20 cellular contexts compared by ENCODE assay signal in the genomic region with DNA sequence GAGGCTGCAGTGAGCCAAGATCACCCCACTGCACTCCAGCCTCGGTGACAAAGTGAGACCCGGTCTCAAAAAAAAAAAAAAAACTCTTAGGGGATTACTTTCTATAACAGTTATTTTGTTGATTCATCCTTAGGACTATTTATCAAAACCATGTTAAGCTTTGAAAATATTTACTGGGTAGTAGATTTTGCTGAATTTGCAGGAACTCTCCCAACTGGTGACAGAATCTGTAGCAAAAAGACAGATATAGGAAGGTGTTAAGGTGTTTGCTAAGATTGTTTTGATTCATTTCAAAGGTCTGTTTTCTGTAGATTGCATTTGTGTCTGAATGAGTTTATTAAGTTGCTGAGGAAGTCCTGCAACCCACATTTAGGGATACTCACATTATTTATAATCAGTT.
DNase-seq lines count a peak whose midpoint lies in the region; ATAC-seq and TF ChIP-seq lines count a peak whose summit lies in the region.
"Had no signal": no experiment of that assay in that cellular context is flagged by ENCODE, and none has a peak within 500 bp of the region (broad histone marks: within the 10 kb centered on the region; RNA-seq: fewer than 3 reads in every experiment).

No MANE protein-coding gene starts in this region.

- H3K27me3 Mint-ChIP-seq in MCF 10A (ENCODE audit: insufficient read depth, unreplicated experiment): no peaks in the 10 kb centered on the region
- H3K27me3 Mint-ChIP-seq in HFFc6 (ENCODE audit: insufficient read depth): no peaks in the 10 kb centered on the region
- H3K27me3 Mint-ChIP-seq in natural killer cell (ENCODE audit: low read depth in 2 of 2): no peaks in the 10 kb centered on the region
- H3K27me3 Mint-ChIP-seq: CD8-positive, alpha-beta memory T cell had no signal

- no peak overlapping the region for H2AFZ ChIP-seq in smooth muscle cell (ENCODE audit: low read depth)

- CTCF ChIA-PET in MCF 10A (lab: Yijun Ruan, JAX): interaction anchor here (0.8 kb wide), 1 partner anchor 241 kb away, joined by 6 read pairs; no protein-coding TSS in a partner anchor

- H3K36me3 Mint-ChIP-seq in MCF 10A (ENCODE audit: insufficient read depth, unreplicated experiment) (peaks cover 5% of the 10 kb centered on the region), HFFc6 (ENCODE audit: low read depth) (peaks cover 25% of the 10 kb centered on the region), natural killer cell (no peaks in the 10 kb centered on the region)

- POLR2A ChIA-PET in MCF 10A (lab: Yijun Ruan, JAX): interaction anchor here (0.8 to 1.3 kb wide), 4 partner anchors 9 to 51 kb away, joined by 3 to 4 read pairs (median 3); no protein-coding TSS in a partner anchor

- H3K4me3 Mint-ChIP-seq in MCF 10A (ENCODE audit: unreplicated experiment) (no peak overlapping the region), HFFc6 (no peak overlapping the region), natural killer cell (no peak overlapping the region)
- H3K4me3 Mint-ChIP-seq: CD8-positive, alpha-beta memory T cell had no signal

- H3K9ac ChIP-seq in smooth muscle cell (ENCODE audit: low read depth) (no peak overlapping the region), colonic mucosa (ENCODE audit: low read depth in 2 of 2, low read length in 2 of 2) (no peak overlapping the region)
- H3K9ac ChIP-seq: SK-N-SH had no signal

- H3K79me2 ChIP-seq in smooth muscle cell (ENCODE audit: low read depth): no peaks in the 10 kb centered on the region

- no peaks in the 10 kb centered on the region for H3K27me3 ChIP-seq in breast epithelium
- H3K27me3 ChIP-seq in brain microvascular endothelial cell (replicated peaks): no peaks in the 10 kb centered on the region
- no peaks in the 10 kb centered on the region for H3K27me3 ChIP-seq in smooth muscle cell (ENCODE audit: low read depth)
- no peaks in the 10 kb centered on the region for H3K27me3 ChIP-seq in colonic mucosa

- in situ Hi-C loops in brain microvascular endothelial cell (cut with HindIII; ENCODE audit: low pct_ligation_motif_present, low sequenced_read_pairs): no loop called here

- BruUV-seq in MCF 10A (replicated peaks; lab: Mats Ljungman, UMichigan): no TSS peak

- WGBS in smooth muscle cell (ENCODE audit: low lambda C conversion rate): 67% methylated on average over 2 of the region's 2 CpGs

- no peaks in the 10 kb centered on the region for H3K9me3 Mint-ChIP-seq in MCF 10A (ENCODE audit: unreplicated experiment)
- H3K9me3 Mint-ChIP-seq in HFFc6: no peaks in the 10 kb centered on the region
- H3K9me3 Mint-ChIP-seq in natural killer cell: no peaks in the 10 kb centered on the region
- H3K9me3 Mint-ChIP-seq: CD8-positive, alpha-beta memory T cell had no signal

- no peak for DNase-seq in MCF 10A (ENCODE audit: unreplicated experiment)
- DNase-seq in breast epithelium (ENCODE audit: low spot score in 2 of 2): no peak
- DNase-seq in HFFc6: no peak
- DNase-seq in brain microvascular endothelial cell: no peak
- DNase-seq in smooth muscle cell (lab: John Stamatoyannopoulos, UW; ENCODE audit: unreplicated experiment): no peak
- no peak for DNase-seq in colonic mucosa
- no peak for DNase-seq in DMS 273 (lab: John Stamatoyannopoulos, UW; ENCODE audit: unreplicated experiment)
- no peak for DNase-seq in natural killer cell
- DNase-seq: CD8-positive, alpha-beta memory T cell; H7; Karpas-422; NCI-H1105; NCI-H187 treated with DMSO at 0.1 percent for 48 hours; NCI-H2171 treated with DMSO at 0.1 percent for 48 hours; NCI-H345; NCI-H524; NCI-H748 treated with DMSO at 0.1 percent for 48 hours; SK-N-SH; SW 1271 had no signal

- H3K9me3 ChIP-seq in breast epithelium (no peaks in the 10 kb centered on the region), smooth muscle cell (replicated peaks; ENCODE audit: low read depth) (no peaks in the 10 kb centered on the region), colonic mucosa (no peaks in the 10 kb centered on the region)
- H3K9me3 ChIP-seq: SK-N-SH had no signal

- H3K4me1 ChIP-seq in breast epithelium (no peaks in the 10 kb centered on the region), smooth muscle cell (ENCODE audit: low read depth) (no peaks in the 10 kb centered on the region), colonic mucosa (no peaks in the 10 kb centered on the region)

- H3K36me3 ChIP-seq in breast epithelium: no peaks in the 10 kb centered on the region
- no peaks in the 10 kb centered on the region for H3K36me3 ChIP-seq in brain microvascular endothelial cell (replicated peaks)
- no peaks in the 10 kb centered on the region for H3K36me3 ChIP-seq in smooth muscle cell (ENCODE audit: low read depth)
- no peaks in the 10 kb centered on the region for H3K36me3 ChIP-seq in colonic mucosa

- no peak overlapping the region for H3K27ac ChIP-seq in breast epithelium
- H3K27ac ChIP-seq in brain microvascular endothelial cell: peak overlapping the region; percentile 82
- H3K27ac ChIP-seq in smooth muscle cell (ENCODE audit: low read depth): peak overlapping the region; percentile 87
- no peak overlapping the region for H3K27ac ChIP-seq in colonic mucosa
- H3K27ac ChIP-seq: C4-2B had no signal

- H4K20me1 ChIP-seq in smooth muscle cell (ENCODE audit: low read depth): no peaks in the 10 kb centered on the region

- no peak overlapping the region for H3K4me2 ChIP-seq in smooth muscle cell

- intact Hi-C loops in MCF 10A (cut with micrococcal nuclease): no loop called here
- intact Hi-C loops in breast epithelium (cut with DNase I; ENCODE audit: low total_unique reads): no loop called here
- intact Hi-C loops in colonic mucosa (cut with DNase I): no loop called here
- intact Hi-C loops in natural killer cell (cut with micrococcal nuclease): no loop called here

- no peak for TF ChIP-seq CTCF in MCF 10A (IDR thresholded peaks at IDR 0.05; ENCODE audit: unreplicated experiment)
- no peak for TF ChIP-seq CTCF in breast epithelium (IDR thresholded peaks at IDR 0.05)
- TF ChIP-seq CTCF in HFFc6 (IDR thresholded peaks at IDR 0.05): no peak
- no peak for TF ChIP-seq CTCF in brain microvascular endothelial cell (IDR thresholded peaks at IDR 0.05; ENCODE audit: low read depth, low read length, missing control alignments)
- TF ChIP-seq CTCF in smooth muscle cell (IDR thresholded peaks at IDR 0.05; ENCODE audit: borderline replicate concordance, insufficient read depth, poor library complexity, severe bottlenecking): no peak
- TF ChIP-seq CTCF in colonic mucosa (IDR thresholded peaks at IDR 0.05): no peak
- TF ChIP-seq CTCF in natural killer cell (IDR thresholded peaks at IDR 0.05): no peak

- no peak for TF ChIP-seq POLR2A in breast epithelium (IDR thresholded peaks at IDR 0.05)

- no peak overlapping the region for H3K4me3 ChIP-seq in breast epithelium
- no peak overlapping the region for H3K4me3 ChIP-seq in brain microvascular endothelial cell (ENCODE audit: low read depth, low read length)
- H3K4me3 ChIP-seq in smooth muscle cell: no peak overlapping the region
- H3K4me3 ChIP-seq in colonic mucosa: no peak overlapping the region

- H3K27ac Mint-ChIP-seq in MCF 10A (ENCODE audit: low read depth, unreplicated experiment) (peak overlapping the region; percentile 67), HFFc6 (peak overlapping the region; percentile 89), natural killer cell (no peak overlapping the region)

- H3K4me1 Mint-ChIP-seq in MCF 10A (ENCODE audit: insufficient read depth, unreplicated experiment) (peaks cover 25% of the 10 kb centered on the region), HFFc6 (ENCODE audit: low read depth) (peaks cover 75% of the 10 kb centered on the region), natural killer cell (peaks cover 16 to 32% of the 10 kb centered on the region in 2 donors)

- no peak for ATAC-seq in natural killer cell

- H3F3A ChIP-seq in smooth muscle cell (ENCODE audit: low read depth): peaks cover 11% of the 10 kb centered on the region

Comparison
In these comparisons a context has a peak if more than half of its experiments do, and no peak if none do; other contexts are left out.
1. H3K27ac Mint-ChIP-seq: peak in MCF 10A (single experiment) and HFFc6 (single experiment); none in natural killer cell (0 of 2).
2. H3K27ac ChIP-seq: peak in brain microvascular endothelial cell (single experiment) and smooth muscle cell (single experiment); none in breast epithelium (0 of 2) and colonic mucosa (single experiment).